11 cellular contexts compared by ENCODE assay signal in genomic region chr6:21742238-21742660, GRCh38.
A peak's percentile ranks its signal among the peaks of the same experiment; 100 is the strongest.
DNase-seq lines count a peak whose midpoint lies in the region; ATAC-seq, FAIRE-seq and TF ChIP-seq lines count a peak whose summit lies in the region.
"Had no signal": no experiment of that assay in that cellular context is flagged by ENCODE, and none has a peak within 500 bp of the region (broad histone marks: within the 10 kb centered on the region; RNA-seq: fewer than 3 reads in every experiment).

No MANE protein-coding gene starts in this region.

- H3K36me3 ChIP-seq in neural progenitor cell: no peaks in the 10 kb centered on the region
- H3K36me3 ChIP-seq: gastrocnemius medialis had no signal

- peak overlapping the region; percentile 81 for H3K4me2 ChIP-seq in neural progenitor cell

- no peak overlapping the region for H2AFZ ChIP-seq in neural progenitor cell (replicated peaks)

- H3K27me3 ChIP-seq in neural progenitor cell: no peaks in the 10 kb centered on the region
- H3K27me3 ChIP-seq: gastrocnemius medialis had no signal

- ATAC-seq in esophagus mucosa (peak; percentile 77), GM19023 (IDR thresholded peaks at IDR 0.05; ENCODE audit: unreplicated experiment) (no peak), HG02870 (IDR thresholded peaks at IDR 0.05; ENCODE audit: unreplicated experiment) (no peak)
- ATAC-seq: gastrocnemius medialis had no signal

- peaks cover 68% of the 10 kb centered on the region for H3K4me1 Mint-ChIP-seq in neural progenitor cell
- H3K4me1 Mint-ChIP-seq: activated CD4-positive, alpha-beta T cell treated with anti-CD3 and anti-CD28 coated beads, Interleukin-2, amount 10 ng/mL, durations not matched to agents 7 days and 5 days had no signal

- H3K4me3 Mint-ChIP-seq in neural progenitor cell: peak overlapping the region; percentile 78
- H3K4me3 Mint-ChIP-seq: activated CD4-positive, alpha-beta T cell treated with anti-CD3 and anti-CD28 coated beads, Interleukin-2, amount 10 ng/mL, durations not matched to agents 7 days and 5 days had no signal

- peak overlapping the region; percentile 36 for H3K4me3 ChIP-seq in neural progenitor cell
- H3K4me3 ChIP-seq: gastrocnemius medialis had no signal

- H3K79me2 ChIP-seq in neural progenitor cell (ENCODE audit: low read depth): peaks cover 99% of the 10 kb centered on the region

- no peaks in the 10 kb centered on the region for H3K9me3 Mint-ChIP-seq in neural progenitor cell
- H3K9me3 Mint-ChIP-seq: activated CD4-positive, alpha-beta T cell treated with anti-CD3 and anti-CD28 coated beads, Interleukin-2, amount 10 ng/mL, durations not matched to agents 7 days and 5 days had no signal

- TF ChIP-seq CTCF in neural progenitor cell (IDR thresholded peaks at IDR 0.05): no peak

- no peak for DNase-seq in H54 (ENCODE audit: insufficient read length, low spot score)
- no peak for DNase-seq in neural progenitor cell (ENCODE audit: low spot score)
- DNase-seq in OCI-M1 (lab: John Stamatoyannopoulos, UW): no peak
- no peak for DNase-seq in GDM1 (lab: John Stamatoyannopoulos, UW)
- DNase-seq: activated CD4-positive, alpha-beta T cell treated with anti-CD3 and anti-CD28 coated beads, Interleukin-2, amount 10 ng/mL, durations not matched to agents 7 days and 5 days; gastrocnemius medialis had no signal

- H3F3A ChIP-seq in neural progenitor cell (ENCODE audit: low read depth): peaks cover 33% of the 10 kb centered on the region

- peaks cover 50% of the 10 kb centered on the region for H4K20me1 ChIP-seq in neural progenitor cell (ENCODE audit: low read depth)

- no peak for TF ChIP-seq POLR2A in H54 (IDR thresholded peaks at IDR 0.05; ENCODE audit: low read depth, low read length)

- H3K27ac Mint-ChIP-seq in neural progenitor cell: peak overlapping the region; percentile 86
- H3K27ac Mint-ChIP-seq: activated CD4-positive, alpha-beta T cell treated with anti-CD3 and anti-CD28 coated beads, Interleukin-2, amount 10 ng/mL, durations not matched to agents 7 days and 5 days had no signal

- peak overlapping the region; percentile 89 for H3K27ac ChIP-seq in neural progenitor cell
- H3K27ac ChIP-seq: gastrocnemius medialis had no signal

- H3K27me3 Mint-ChIP-seq in neural progenitor cell (ENCODE audit: insufficient read depth, low read depth): no peaks in the 10 kb centered on the region
- H3K27me3 Mint-ChIP-seq: activated CD4-positive, alpha-beta T cell treated with anti-CD3 and anti-CD28 coated beads, Interleukin-2, amount 10 ng/mL, durations not matched to agents 7 days and 5 days had no signal

- peaks cover 10% of the 10 kb centered on the region for H3K36me3 Mint-ChIP-seq in neural progenitor cell

- H3K4me1 ChIP-seq in neural progenitor cell: peaks cover 56% of the 10 kb centered on the region
- H3K4me1 ChIP-seq: gastrocnemius medialis had no signal

- peak; percentile 83 for FAIRE-seq in H54 (lab: Jason Lieb, UNC)
- FAIRE-seq: G401.6 had no signal

- no peaks in the 10 kb centered on the region for H3K9me3 ChIP-seq in neural progenitor cell (ENCODE audit: low read depth)
- H3K9me3 ChIP-seq: gastrocnemius medialis had no signal

- no peak overlapping the region for H3K9ac ChIP-seq in neural progenitor cell

TF ChIP-seq in PFSK-1, 5 proteins besides CTCF, POLR2A, EP300 and RAD21:
- no peak for TF ChIP-seq TAF1 (IDR thresholded peaks at IDR 0.05; ENCODE audit: borderline replicate concordance, insufficient read depth, low read length)
- TF ChIP-seq FOXP2 (optimal IDR thresholded peaks at IDR 0.05; ENCODE audit: borderline replicate concordance, extremely low read depth, extremely low read length, insufficient read depth): no peak
- peak; percentile 24; the same call in 1 of the 2 replicates for TF ChIP-seq SIN3A (IDR thresholded peaks at IDR 0.05; ENCODE audit: borderline replicate concordance, insufficient read depth, low read length)
- no peak for TF ChIP-seq REST (IDR thresholded peaks at IDR 0.05; ENCODE audit: insufficient read depth in 1 of 2, low read depth in 2 of 2, low read length in 2 of 2)
- TF ChIP-seq POLR2AphosphoS5 (IDR thresholded peaks at IDR 0.05; ENCODE audit: low read depth, low read length): peak; percentile 21; the same call in 1 of the 2 replicates
